In the genomic region with DNA sequence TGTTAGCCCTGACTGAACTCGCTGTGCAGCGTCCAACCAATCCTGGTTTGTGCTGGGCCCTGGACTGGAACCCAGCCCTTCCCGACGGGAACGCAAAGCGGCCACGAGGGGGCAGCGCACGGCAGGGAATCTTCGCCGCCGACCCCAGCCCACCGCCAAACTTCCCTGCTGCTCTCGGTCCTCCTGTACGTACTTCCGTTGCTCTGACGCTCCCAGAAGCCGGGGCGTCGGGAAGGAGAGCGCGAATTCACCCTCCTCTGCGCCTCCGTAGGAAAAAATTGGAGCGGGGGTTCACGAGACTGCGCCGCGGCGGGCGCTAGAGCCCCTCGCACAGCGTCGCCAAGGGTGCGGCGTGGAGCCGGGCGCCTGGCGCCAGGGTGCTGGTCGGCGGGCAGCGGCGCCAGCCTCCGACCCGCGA, we compare ENCODE assay signal across 1 cellular context.
TF ChIP-seq lines count a peak whose summit lies in the region.

No MANE protein-coding gene starts in this region.

TF ChIP-seq in SK-N-SH, 30 proteins besides CTCF, POLR2A, EP300 and RAD21 (continued from another document):
- TF ChIP-seq REST (IDR thresholded peaks at IDR 0.05; ENCODE audit: low read depth, low read length), result 0 out of 2 replicates have a peak, but pooled peaks have one; percentile 29
